8 cellular contexts compared by ENCODE assay signal in genomic region chr1:112699425-112700144, GRCh38. TPM values are rescaled to one million over a fixed set of nuclear protein-coding genes. Genes with fewer than 3 reads are reported as not detected.
A peak's percentile ranks its signal among the peaks of the same experiment; 100 is the strongest.
DNase-seq lines count a peak whose midpoint lies in the region; ATAC-seq and TF ChIP-seq lines count a peak whose summit lies in the region.

No MANE protein-coding gene starts in this region.

- peaks cover 63% of the 10 kb centered on the region for H3K4me1 Mint-ChIP-seq in dendritic cell treated with granulocyte-macrophage colony-stimulating factor and Interleukin-4, amounts not matched to agents 40 ng/mL and 50 ng/mL, for 4 days (ENCODE audit: low read depth)
- H3K4me1 Mint-ChIP-seq in osteocyte (ENCODE audit: unreplicated experiment), result peaks cover 56% of the 10 kb centered on the region

- H3K27me3 ChIP-seq in HUES64 (ENCODE audit: insufficient read depth, low read length), result peaks cover 3% of the 10 kb centered on the region; the same call in 1 of the 2 replicates

- H3K36me3 ChIP-seq in HUES64 (ENCODE audit: insufficient read depth, low read length), result peaks cover 58% of the 10 kb centered on the region

- no peaks in the 10 kb centered on the region for H3K9me3 ChIP-seq in HUES64 (ENCODE audit: insufficient read depth, low read depth, low read length)

- peaks cover 61% of the 10 kb centered on the region for H3K36me3 Mint-ChIP-seq in dendritic cell treated with granulocyte-macrophage colony-stimulating factor and Interleukin-4, amounts not matched to agents 40 ng/mL and 50 ng/mL, for 4 days (ENCODE audit: low read depth)
- peaks cover 31% of the 10 kb centered on the region for H3K36me3 Mint-ChIP-seq in osteocyte (ENCODE audit: unreplicated experiment)

- WGBS in HUES64, result 92% methylated on average over 13 of the region's 13 CpGs

- intact Hi-C loops in dendritic cell treated with granulocyte-macrophage colony-stimulating factor and Interleukin-4, amounts not matched to agents 40 ng/mL and 50 ng/mL, for 4 days (cut with micrococcal nuclease), result loop anchor here (5.0 to 10.0 kb wide), 2 partner anchors 82 to 235 kb away; partner anchors contain the start of genes CAPZA1 and ST7L

- ATAC-seq in GM21360 (IDR thresholded peaks at IDR 0.05; ENCODE audit: unreplicated experiment), result no peak
- ATAC-seq in HG02938 (IDR thresholded peaks at IDR 0.05; ENCODE audit: unreplicated experiment), result no peak

- TF ChIP-seq CTCF in 22Rv1 (IDR thresholded peaks at IDR 0.05) (no peak), osteocyte (IDR thresholded peaks at IDR 0.05) (no peak)

- no peak overlapping the region for H3K4me3 Mint-ChIP-seq in dendritic cell treated with granulocyte-macrophage colony-stimulating factor and Interleukin-4, amounts not matched to agents 40 ng/mL and 50 ng/mL, for 4 days
- no peak overlapping the region for H3K4me3 Mint-ChIP-seq in osteocyte (ENCODE audit: unreplicated experiment)

- H3K27ac Mint-ChIP-seq in dendritic cell treated with granulocyte-macrophage colony-stimulating factor and Interleukin-4, amounts not matched to agents 40 ng/mL and 50 ng/mL, for 4 days, result peak overlapping the region; percentile 81
- peak overlapping the region; percentile 96 for H3K27ac Mint-ChIP-seq in osteocyte (ENCODE audit: unreplicated experiment)

- no peak overlapping the region for H3K9ac ChIP-seq in HUES64 (ENCODE audit: low read depth, low read length)

- H3K27ac ChIP-seq in 22Rv1, result peak overlapping the region; percentile 97
- peak overlapping the region; percentile 30; the same call in 1 of the 2 replicates for H3K27ac ChIP-seq in HUES64 (ENCODE audit: low read depth, low read length)

- no peaks in the 10 kb centered on the region for H3K9me3 Mint-ChIP-seq in dendritic cell treated with granulocyte-macrophage colony-stimulating factor and Interleukin-4, amounts not matched to agents 40 ng/mL and 50 ng/mL, for 4 days
- H3K9me3 Mint-ChIP-seq in osteocyte (ENCODE audit: unreplicated experiment), result no peaks in the 10 kb centered on the region

- peaks cover 2% of the 10 kb centered on the region for H3K27me3 Mint-ChIP-seq in dendritic cell treated with granulocyte-macrophage colony-stimulating factor and Interleukin-4, amounts not matched to agents 40 ng/mL and 50 ng/mL, for 4 days
- no peaks in the 10 kb centered on the region for H3K27me3 Mint-ChIP-seq in osteocyte (ENCODE audit: unreplicated experiment)

- DNase-seq in osteocyte (ENCODE audit: extremely low spot score, unreplicated experiment) (peak; percentile 74), SHP77 (lab: John Stamatoyannopoulos, UW) (no peak), kidney glomerular epithelial cell (lab: John Stamatoyannopoulos, UW) (no peak)

- no peak overlapping the region for H3K4me3 ChIP-seq in HUES64 (ENCODE audit: low read length)

- H3K4me1 ChIP-seq in HUES64 (ENCODE audit: insufficient read depth, low read length), result peaks cover 36% of the 10 kb centered on the region

RNA-seq across cellular contexts. Expression of gene RHOC, which starts 7.3 kb away (rescaled TPM):
- polyA plus RNA-seq in HUES64 (2013, experiment 1 of 2), result 66.7 TPM
- polyA plus RNA-seq in HUES64 (2013, experiment 2 of 2), result 75.3 TPM
- 285 and 296 TPM in 2 replicates for total RNA-seq in osteocyte

RNA-seq across cellular contexts. Expression of gene PPM1J, which starts 15.5 kb away (rescaled TPM):
- polyA plus RNA-seq in HUES64 (2013, experiment 1 of 2), result 7.8 TPM
- polyA plus RNA-seq in HUES64 (2013, experiment 2 of 2), result 8.5 TPM
- 0.67 and 1.1 TPM in 2 replicates for total RNA-seq in osteocyte

RNA-seq across cellular contexts. Expression of gene MOV10, which starts 25.1 kb away (rescaled TPM):
- 43.7 TPM for polyA plus RNA-seq in HUES64 (2013, experiment 1 of 2)
- polyA plus RNA-seq in HUES64 (2013, experiment 2 of 2), result 43.9 TPM
- 85.1 and 87.4 TPM in 2 replicates for total RNA-seq in osteocyte
